ENCODE assay signal across 12 cellular contexts in genomic region chr2:43312751-43313641, GRCh38.
DNase-seq lines count a peak whose midpoint lies in the region; ATAC-seq and TF ChIP-seq lines count a peak whose summit lies in the region.
"Had no signal": no experiment of that assay in that cellular context is flagged by ENCODE, and none has a peak within 500 bp of the region (broad histone marks: within the 10 kb centered on the region; RNA-seq: fewer than 3 reads in every experiment).

No MANE protein-coding gene starts in this region.

- TF ChIP-seq CTCF in adrenal gland (IDR thresholded peaks at IDR 0.05): no peak
- TF ChIP-seq CTCF in upper lobe of left lung (IDR thresholded peaks at IDR 0.05): no peak

- H3K36me3 Mint-ChIP-seq in effector memory CD8-positive, alpha-beta T cell (ENCODE audit: insufficient read depth): peaks cover 2% of the 10 kb centered on the region

- H3K4me1 ChIP-seq in adrenal gland (replicated peaks in 1 of 2) (peaks cover 20 to 43% of the 10 kb centered on the region in 2 donors), upper lobe of left lung (peaks cover 17 to 29% (median 25%) of the 10 kb centered on the region in 4 donors)

- no peaks in the 10 kb centered on the region for H3K36me3 ChIP-seq in adrenal gland (replicated peaks in 1 of 2)
- no peaks in the 10 kb centered on the region for H3K36me3 ChIP-seq in upper lobe of left lung

- DNase-seq in NCI-H2196 (lab: John Stamatoyannopoulos, UW; ENCODE audit: unreplicated experiment): peak; percentile 62
- no peak for DNase-seq in NCI-H2196 treated with DMSO at 0.1 percent for 48 hours (lab: John Stamatoyannopoulos, UW; ENCODE audit: unreplicated experiment)
- DNase-seq in adrenal gland: no peak
- DNase-seq in upper lobe of left lung: no peak
- no peak for DNase-seq in effector memory CD8-positive, alpha-beta T cell
- no peak for DNase-seq in NAMALWA (ENCODE audit: low spot score)
- DNase-seq: activated naive CD8-positive, alpha-beta T cell treated with anti-CD3 and anti-CD28 coated beads, Interleukin-2, amount 10 ng/mL, durations not matched to agents 7 days and 5 days; H9; nucleus accumbens had no signal

- 59 to 71% (median 64%) methylated on average over 7 of the region's 7 CpGs for WGBS in adrenal gland, 4 donors
- 66 to 69% methylated on average over 7 of the region's 7 CpGs for WGBS in upper lobe of left lung, 2 donors

- no peaks in the 10 kb centered on the region for H3K9me3 Mint-ChIP-seq in effector memory CD8-positive, alpha-beta T cell
- H3K9me3 Mint-ChIP-seq: H9 had no signal

- no peak for TF ChIP-seq EP300 in upper lobe of left lung (IDR thresholded peaks at IDR 0.05)

- TF ChIP-seq POLR2A in adrenal gland (IDR thresholded peaks at IDR 0.05) (no peak), upper lobe of left lung (IDR thresholded peaks at IDR 0.05) (no peak)

- H3K27ac ChIP-seq in adrenal gland: peak overlapping the region in 4 of 5 donors; percentile 15 to 59 (median 38)
- H3K27ac ChIP-seq in layer of hippocampus (ENCODE audit: low read depth, low read length): peak overlapping the region; percentile 46
- H3K27ac ChIP-seq in upper lobe of left lung: peak overlapping the region; percentile 13 to 63 (median 38)

- H3K9me3 ChIP-seq in adrenal gland (replicated peaks in 1 of 3) (no peaks in the 10 kb centered on the region), upper lobe of left lung (no peaks in the 10 kb centered on the region)

- H3K4me1 Mint-ChIP-seq in effector memory CD8-positive, alpha-beta T cell (ENCODE audit: low read depth in 2 of 2): peaks cover 0 to 9% of the 10 kb centered on the region in 2 donors

- no peak overlapping the region for H3K4me3 ChIP-seq in adrenal gland
- H3K4me3 ChIP-seq in upper lobe of left lung: no peak overlapping the region

- H3K4me3 Mint-ChIP-seq in effector memory CD8-positive, alpha-beta T cell: no peak overlapping the region
- H3K4me3 Mint-ChIP-seq: activated naive CD8-positive, alpha-beta T cell treated with anti-CD3 and anti-CD28 coated beads, Interleukin-2, amount 10 ng/mL, durations not matched to agents 7 days and 5 days; B cell; H9 had no signal

- H3K27ac Mint-ChIP-seq in effector memory CD8-positive, alpha-beta T cell: peak overlapping the region in 1 of 2 donors; percentile 23
- H3K27ac Mint-ChIP-seq: activated naive CD8-positive, alpha-beta T cell treated with anti-CD3 and anti-CD28 coated beads, Interleukin-2, amount 10 ng/mL, durations not matched to agents 7 days and 5 days; B cell; H9 had no signal

- ATAC-seq in upper lobe of left lung (ENCODE audit: low FRiP score in 2 of 2): peak in 1 of 2 donors; percentile 34
- ATAC-seq in effector memory CD8-positive, alpha-beta T cell (replicated peaks): no peak
- ATAC-seq in GM18909 (IDR thresholded peaks at IDR 0.05; ENCODE audit: poor library complexity, unreplicated experiment): no peak

- H3K27me3 Mint-ChIP-seq in effector memory CD8-positive, alpha-beta T cell: no peaks in the 10 kb centered on the region
- H3K27me3 Mint-ChIP-seq: activated naive CD8-positive, alpha-beta T cell treated with anti-CD3 and anti-CD28 coated beads, Interleukin-2, amount 10 ng/mL, durations not matched to agents 7 days and 5 days; B cell had no signal

- intact Hi-C loops in adrenal gland (cut with DNase I): no loop called here

- H3K27me3 ChIP-seq in adrenal gland (no peaks in the 10 kb centered on the region), layer of hippocampus (ENCODE audit: control insufficient read depth, insufficient read depth, low read length) (no peaks in the 10 kb centered on the region), upper lobe of left lung (no peaks in the 10 kb centered on the region)
